In the genomic region with DNA sequence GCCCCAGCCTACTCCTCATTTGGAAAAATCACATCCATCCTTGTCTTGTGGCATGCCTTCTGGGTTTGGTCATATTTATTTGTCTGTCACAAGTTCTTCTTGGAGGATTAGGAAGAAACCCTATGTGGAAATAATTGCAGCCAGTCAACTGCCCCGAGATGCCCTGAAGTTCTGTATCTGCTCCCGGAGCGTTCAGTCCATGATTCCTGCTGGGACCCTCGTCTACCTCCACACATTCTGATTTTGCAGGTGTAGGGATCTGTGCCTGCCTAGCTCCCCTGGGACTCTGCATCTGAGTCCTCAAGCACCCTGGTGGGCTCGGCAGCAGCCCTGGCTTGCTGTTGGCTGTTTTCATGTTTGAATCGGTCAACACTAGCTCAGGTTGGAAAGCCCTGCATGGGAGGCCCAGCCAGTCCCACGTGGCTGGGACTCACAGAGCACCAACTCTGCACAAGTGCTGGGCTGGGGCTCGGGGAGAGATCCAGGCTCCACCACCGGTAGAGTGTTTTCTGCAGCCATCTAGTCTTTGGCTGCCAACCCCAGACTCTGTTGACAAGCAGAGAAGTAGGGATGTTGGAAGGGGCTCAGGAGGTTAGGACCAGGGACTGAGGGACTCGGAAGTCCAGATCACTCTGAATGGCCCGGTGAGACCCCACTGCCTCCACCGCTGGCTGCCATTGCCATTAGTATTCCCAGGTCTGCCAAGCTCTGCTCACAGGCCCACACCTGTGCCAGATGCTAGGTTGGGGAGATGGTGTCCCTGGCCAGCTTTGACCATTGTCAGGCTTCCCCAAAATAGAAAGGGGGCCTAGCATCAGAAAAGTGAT, we compare ENCODE assay signal across 28 cellular contexts.
DNase-seq lines count a peak whose midpoint lies in the region; ATAC-seq and TF ChIP-seq lines count a peak whose summit lies in the region.
"Had no signal": no experiment of that assay in that cellular context is flagged by ENCODE, and none has a peak within 500 bp of the region (broad histone marks: within the 10 kb centered on the region; RNA-seq: fewer than 3 reads in every experiment).

No MANE protein-coding gene starts in this region.

- no TSS peak for BruUV-seq in OCI-LY7 (replicated peaks; lab: Mats Ljungman, UMichigan)

- H3K27me3 Mint-ChIP-seq in stimulated activated memory B cell treated with anti-CD40 and anti-IgM and Interleukin-4, amounts not matched to agents 10 μg/mL and 1 μg/mL and 100 μg/mL, for 72 hours, result peaks cover 6% of the 10 kb centered on the region

- no peak for TF ChIP-seq CTCF in OCI-LY7 (conservative IDR thresholded peaks at IDR 0.05; ENCODE audit: low read length)
- no peak for TF ChIP-seq CTCF in sigmoid colon (IDR thresholded peaks at IDR 0.05)

- DNase-seq in OCI-LY7 (ENCODE audit: low spot score) (no peak), left lobe of liver (ENCODE audit: low spot score) (peak; percentile 33), sigmoid colon (no peak)
- DNase-seq in stimulated activated CD4-positive, alpha-beta T cell treated with anti-CD3 and anti-CD28 coated beads, Interleukin-12 subunit alpha, Interleukin-12 subunit beta, amount 100 ng/mL, for 4 hours, result no peak
- DNase-seq: activated CD4-positive, alpha-beta T cell treated with anti-CD3 and anti-CD28 coated beads, Interleukin-2, amount 10 ng/mL, durations not matched to agents 24 days and 14 days; Calu3; CD4-positive, CD25-positive, alpha-beta regulatory T cell; DMS79 treated with DMSO at 0.1 percent for 48 hours; effector CD8-positive, alpha-beta T cell; GDM1; H7; mesendoderm; MG63; NCI-H1930; NCI-H2171 treated with DMSO at 0.1 percent for 48 hours; NCI-H510A treated with DMSO at 0.1 percent for 48 hours; psoas muscle; RPMI8226; stimulated activated naive CD4-positive, alpha-beta T cell treated with Interleukin-2 at 50 U/mL for 16 hours; SW 1271 had no signal

- no peak overlapping the region for H2AFZ ChIP-seq in OCI-LY7 (ENCODE audit: low read length)

- no peaks in the 10 kb centered on the region for H3K9me3 Mint-ChIP-seq in stimulated activated memory B cell treated with anti-CD40 and anti-IgM and Interleukin-4, amounts not matched to agents 10 μg/mL and 1 μg/mL and 100 μg/mL, for 72 hours
- H3K9me3 Mint-ChIP-seq: activated CD4-positive, alpha-beta T cell treated with anti-CD3 and anti-CD28 coated beads, Interleukin-2, amount 10 ng/mL, durations not matched to agents 24 days and 14 days; activated naive CD4-positive, alpha-beta T cell treated with anti-CD3 and anti-CD28 coated beads, Interleukin-2, amount 50 U/mL, for 72 hours had no signal

- no peaks in the 10 kb centered on the region for H3K36me3 Mint-ChIP-seq in stimulated activated memory B cell treated with anti-CD40 and anti-IgM and Interleukin-4, amounts not matched to agents 10 μg/mL and 1 μg/mL and 100 μg/mL, for 72 hours
- H3K36me3 Mint-ChIP-seq: activated naive CD4-positive, alpha-beta T cell treated with anti-CD3 and anti-CD28 coated beads, Interleukin-2, amount 50 U/mL, for 72 hours; CD4-positive, CD25-positive, alpha-beta regulatory T cell had no signal

- H3K4me3 ChIP-seq in BLaER1 treated with 17β-estradiol and CSF1 and Interleukin-3, amounts not matched to agents 10 nM and 100 nM, result peak overlapping the region in 1 of 10 experiments; percentile 34; a peak in 1 of 20 replicates
- no peak overlapping the region for H3K4me3 ChIP-seq in OCI-LY7 (ENCODE audit: low read depth, low read length, poor library complexity, severe bottlenecking)
- no peak overlapping the region for H3K4me3 ChIP-seq in sigmoid colon
- H3K4me3 ChIP-seq: left lung, MG63, psoas muscle, SJCRH30, tibial artery had no signal

- peaks cover 0 to 7% (median 0%) of the 10 kb centered on the region in 11 experiments; a peak in 1 of 22 replicates for H3K27me3 ChIP-seq in BLaER1 treated with 17β-estradiol and CSF1 and Interleukin-3, amounts not matched to agents 10 nM and 100 nM
- H3K27me3 ChIP-seq in sigmoid colon, result no peaks in the 10 kb centered on the region
- H3K27me3 ChIP-seq: MG63, SJCRH30 had no signal

- no peaks in the 10 kb centered on the region for H3K9me2 ChIP-seq in OCI-LY7 (ENCODE audit: insufficient read depth, low read length)

- peaks cover 2 to 8% (median 5%) of the 10 kb centered on the region in 11 experiments; a peak in 19 of 22 replicates for H3K9me3 ChIP-seq in BLaER1 treated with 17β-estradiol and CSF1 and Interleukin-3, amounts not matched to agents 10 nM and 100 nM (replicated peaks in 1 of 11)
- H3K9me3 ChIP-seq in OCI-LY7 (ENCODE audit: low read length) (no peaks in the 10 kb centered on the region), sigmoid colon (peaks cover 0 to 3% (median 0%) of the 10 kb centered on the region in 4 donors)
- H3K9me3 ChIP-seq: MG63, SJCRH30 had no signal

- CTCF ChIA-PET in OCI-LY7 (lab: Charles Lee; ENCODE audit: unreplicated experiment), result no interaction called here

- peaks cover 0 to 1% (median 0%) of the 10 kb centered on the region in 11 experiments; a peak in 1 of 22 replicates for H3K36me3 ChIP-seq in BLaER1 treated with 17β-estradiol and CSF1 and Interleukin-3, amounts not matched to agents 10 nM and 100 nM
- H3K36me3 ChIP-seq in OCI-LY7 (ENCODE audit: insufficient read depth, low read length), result no peaks in the 10 kb centered on the region
- no peaks in the 10 kb centered on the region for H3K36me3 ChIP-seq in sigmoid colon
- H3K36me3 ChIP-seq: left lung, MG63, SJCRH30, tibial artery had no signal

- no peak for TF ChIP-seq POLR2A in sigmoid colon (IDR thresholded peaks at IDR 0.05)

- no peaks in the 10 kb centered on the region for H3K79me2 ChIP-seq in OCI-LY7 (ENCODE audit: insufficient read depth, low read depth, low read length)

- H3K27ac Mint-ChIP-seq in stimulated activated memory B cell treated with anti-CD40 and anti-IgM and Interleukin-4, amounts not matched to agents 10 μg/mL and 1 μg/mL and 100 μg/mL, for 72 hours, result peak overlapping the region; percentile 57
- H3K27ac Mint-ChIP-seq: activated CD4-positive, alpha-beta T cell treated with anti-CD3 and anti-CD28 coated beads, Interleukin-2, amount 10 ng/mL, durations not matched to agents 24 days and 14 days; activated naive CD4-positive, alpha-beta T cell treated with anti-CD3 and anti-CD28 coated beads, Interleukin-2, amount 50 U/mL, for 72 hours; CD4-positive, CD25-positive, alpha-beta regulatory T cell had no signal

- H3K27ac ChIP-seq in BLaER1 treated with 17β-estradiol and CSF1 and Interleukin-3, amounts not matched to agents 10 nM and 100 nM, result peak overlapping the region in 8 of 11 experiments; percentile 22 to 76 (median 54); a peak in 14 of 22 replicates
- H3K27ac ChIP-seq in OCI-LY7 (ENCODE audit: low read depth, low read length, poor library complexity, severe bottlenecking) (no peak overlapping the region), sigmoid colon (no peak overlapping the region)
- H3K27ac ChIP-seq: KMS-11, left lung, psoas muscle, SJCRH30, tibial artery had no signal

- H3K4me1 Mint-ChIP-seq in stimulated activated memory B cell treated with anti-CD40 and anti-IgM and Interleukin-4, amounts not matched to agents 10 μg/mL and 1 μg/mL and 100 μg/mL, for 72 hours, result peaks cover 15% of the 10 kb centered on the region
- H3K4me1 Mint-ChIP-seq: activated CD4-positive, alpha-beta T cell treated with anti-CD3 and anti-CD28 coated beads, Interleukin-2, amount 10 ng/mL, durations not matched to agents 24 days and 14 days; CD4-positive, CD25-positive, alpha-beta regulatory T cell had no signal

- intact Hi-C loops in OCI-LY7 (cut with micrococcal nuclease; ENCODE audit: unreplicated experiment), result no loop called here
- intact Hi-C loops in sigmoid colon (cut with DNase I), result no loop called here

- H3K4me1 ChIP-seq in BLaER1 treated with 17β-estradiol and CSF1 and Interleukin-3, amounts not matched to agents 10 nM and 100 nM, result peaks cover 34 to 92% (median 83%) of the 10 kb centered on the region in 10 experiments
- H3K4me1 ChIP-seq in OCI-LY7 (ENCODE audit: insufficient read depth, low read length, poor library complexity, severe bottlenecking), result peaks cover 11% of the 10 kb centered on the region
- no peaks in the 10 kb centered on the region for H3K4me1 ChIP-seq in sigmoid colon
- H3K4me1 ChIP-seq: left lung, psoas muscle, tibial artery had no signal

- H4K20me1 ChIP-seq in BLaER1 treated with 17β-estradiol and CSF1 and Interleukin-3, amounts not matched to agents 10 nM and 100 nM, result no peaks in the 10 kb centered on the region
- no peaks in the 10 kb centered on the region for H4K20me1 ChIP-seq in OCI-LY7 (ENCODE audit: insufficient read depth, low read length)

- POLR2A ChIA-PET in OCI-LY7 (lab: Charles Lee), result no interaction called here

- H3K4me3 Mint-ChIP-seq in stimulated activated memory B cell treated with anti-CD40 and anti-IgM and Interleukin-4, amounts not matched to agents 10 μg/mL and 1 μg/mL and 100 μg/mL, for 72 hours, result no peak overlapping the region
- H3K4me3 Mint-ChIP-seq: activated CD4-positive, alpha-beta T cell treated with anti-CD3 and anti-CD28 coated beads, Interleukin-2, amount 10 ng/mL, durations not matched to agents 24 days and 14 days; CD4-positive, CD25-positive, alpha-beta regulatory T cell had no signal

- ATAC-seq in left lobe of liver (no peak), GM18498 (IDR thresholded peaks at IDR 0.05; ENCODE audit: unreplicated experiment) (no peak)
- no peak for ATAC-seq in stimulated activated memory B cell treated with anti-CD40 and anti-IgM and Interleukin-4, amounts not matched to agents 10 μg/mL and 1 μg/mL and 100 μg/mL, for 72 hours
- ATAC-seq: activated naive CD4-positive, alpha-beta T cell treated with anti-CD3 and anti-CD28 coated beads, Interleukin-2, amount 50 U/mL, for 72 hours; left lung; psoas muscle had no signal

- H3K4me2 ChIP-seq in BLaER1 treated with 17β-estradiol and CSF1 and Interleukin-3, amounts not matched to agents 10 nM and 100 nM, result peak overlapping the region; percentile 29 to 95 (median 81); a peak in 21 of 22 replicates
- 0 out of 2 replicates have a peak overlapping the region, but pooled peaks have one; percentile 3 for H3K4me2 ChIP-seq in OCI-LY7 (ENCODE audit: low read length)
- H3K4me2 ChIP-seq: KMS-11 had no signal

- TF ChIP-seq EP300 in sigmoid colon (IDR thresholded peaks at IDR 0.05), result no peak

- WGBS in sigmoid colon, 2 donors, result 73 to 81% methylated on average over 12 of the region's 12 CpGs

- H3K9ac ChIP-seq in BLaER1 treated with 17β-estradiol and CSF1 and Interleukin-3, amounts not matched to agents 10 nM and 100 nM, result peak overlapping the region in 4 of 11 experiments; percentile 8 to 64 (median 48); a peak in 5 of 22 replicates
- H3K9ac ChIP-seq: KMS-11 had no signal

Comparison
In these comparisons a context has a peak if more than half of its experiments do, and no peak if none do; other contexts are left out.
1. H3K27ac ChIP-seq: peak in BLaER1 treated with 17β-estradiol and CSF1 and Interleukin-3, amounts not matched to agents 10 nM and 100 nM (8 of 11); none in OCI-LY7 (single experiment) and sigmoid colon (0 of 4).